In the genomic region with DNA sequence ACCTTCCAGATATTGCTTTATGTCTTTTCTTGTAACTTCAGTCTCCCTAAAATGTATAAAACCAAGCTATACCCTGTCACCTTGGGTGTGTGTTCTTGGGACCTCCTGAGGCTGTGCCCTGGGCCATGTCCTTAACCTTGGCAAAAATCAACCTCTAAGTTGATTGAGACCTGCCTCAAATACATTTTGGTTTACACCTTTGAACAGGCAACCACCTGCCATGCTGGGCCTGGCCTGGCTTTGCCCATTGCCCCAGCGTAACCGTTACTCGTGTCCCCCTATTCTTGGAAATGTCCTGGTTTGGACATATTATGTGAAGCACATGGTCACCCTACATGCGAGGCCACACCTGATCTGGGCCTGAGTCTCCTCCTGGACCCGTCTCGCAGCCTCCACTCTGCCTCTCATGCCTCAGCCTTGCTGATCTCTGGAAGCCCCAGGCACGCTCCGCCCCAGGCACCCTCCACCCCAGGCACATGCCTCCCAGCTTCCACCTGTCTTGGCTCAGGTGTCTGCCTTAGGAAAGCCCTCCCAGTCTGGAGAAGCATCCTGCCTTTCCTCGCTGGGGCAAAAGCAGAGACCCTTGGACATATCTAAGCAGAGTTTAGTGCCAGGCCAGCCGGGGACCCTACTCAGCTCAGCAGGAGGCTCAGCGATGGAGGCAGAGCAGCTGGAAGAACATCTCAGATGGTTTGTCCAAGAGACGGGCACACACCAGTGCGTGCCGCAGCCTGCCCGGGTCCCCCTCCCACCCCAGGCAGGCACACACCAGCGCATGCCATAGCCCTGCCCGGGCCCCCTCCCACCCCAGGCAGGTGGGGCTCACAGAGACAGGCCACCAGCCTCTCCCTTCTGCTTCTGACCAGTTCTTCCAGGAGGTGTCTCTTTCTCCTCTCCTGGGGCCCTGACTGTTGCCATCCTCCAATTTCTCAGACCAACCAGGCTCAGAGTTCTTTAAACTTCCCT, we compare ENCODE assay signal across 18 cellular contexts. TPM values are rescaled to one million over a fixed set of nuclear protein-coding genes. Genes with fewer than 3 reads are reported as not detected.
"Had no signal": no experiment of that assay in that cellular context is flagged by ENCODE, and none has a peak within 500 bp of the region (broad histone marks: within the 10 kb centered on the region; RNA-seq: fewer than 3 reads in every experiment).

No MANE protein-coding gene starts in this region.

- H3K36me3 Mint-ChIP-seq: immature natural killer cell; naive thymus-derived CD4-positive, alpha-beta T cell; type B pancreatic cell had no signal

- ATAC-seq: left colon; left ventricle myocardium superior; naive thymus-derived CD4-positive, alpha-beta T cell had no signal

- DNase-seq: effector memory CD4-positive, alpha-beta T cell; esophagus squamous epithelium; foreskin fibroblast; immature natural killer cell; kidney; left colon; mesendoderm; naive thymus-derived CD4-positive, alpha-beta T cell; nephron progenitor cell; ovary; sigmoid colon; stimulated activated CD4-positive, alpha-beta T cell treated with anti-CD3 and anti-CD28 coated beads, Interleukin-2, amount 100 ng/mL, for 48 hours; stomach; substantia nigra; thyroid gland had no signal

- H3K4me3 Mint-ChIP-seq: immature natural killer cell; naive thymus-derived CD4-positive, alpha-beta T cell; nephron progenitor cell; type B pancreatic cell had no signal

- H3K27ac Mint-ChIP-seq: naive thymus-derived CD4-positive, alpha-beta T cell; nephron progenitor cell; type B pancreatic cell had no signal

- H3K9me3 Mint-ChIP-seq: immature natural killer cell; naive thymus-derived CD4-positive, alpha-beta T cell; nephron progenitor cell; type B pancreatic cell had no signal

RNA-seq across cellular contexts. Expression of a gene that starts 4.0 kb away (rescaled TPM):
- total RNA-seq: lung microvascular endothelial cell had no signal
